ENCODE assay signal across 13 cellular contexts in genomic region chr1:245591346-245592082, GRCh38.
A peak's percentile ranks its signal among the peaks of the same experiment; 100 is the strongest.
DNase-seq lines count a peak whose midpoint lies in the region; ATAC-seq and TF ChIP-seq lines count a peak whose summit lies in the region.
"Had no signal": no experiment of that assay in that cellular context is flagged by ENCODE, and none has a peak within 500 bp of the region (broad histone marks: within the 10 kb centered on the region; RNA-seq: fewer than 3 reads in every experiment).

No MANE protein-coding gene starts in this region.

- H3K27ac Mint-ChIP-seq in brain = peak overlapping the region in 4 of 5 experiments; percentile 61 to 92 (median 88)
- peak overlapping the region; percentile 72 for H3K27ac Mint-ChIP-seq in neural progenitor cell
- H3K27ac Mint-ChIP-seq: GM23338 had no signal

- H3K79me2 ChIP-seq in neural progenitor cell (ENCODE audit: low read depth) = no peaks in the 10 kb centered on the region
- H3K79me2 ChIP-seq in smooth muscle cell (ENCODE audit: low read depth) = peaks cover 64% of the 10 kb centered on the region

- H3K4me1 Mint-ChIP-seq in brain (peaks cover 46% of the 10 kb centered on the region), neural progenitor cell (peaks cover 38% of the 10 kb centered on the region)
- H3K4me1 Mint-ChIP-seq: GM23338 had no signal

- peak; percentile 37 for DNase-seq in NCI-H2227 (lab: John Stamatoyannopoulos, UW; ENCODE audit: unreplicated experiment)
- no peak for DNase-seq in NCI-H2227 treated with DMSO at 0.1 percent for 48 hours (lab: John Stamatoyannopoulos, UW)
- DNase-seq in neural progenitor cell (ENCODE audit: low spot score) = no peak
- no peak for DNase-seq in smooth muscle cell (lab: John Stamatoyannopoulos, UW; ENCODE audit: unreplicated experiment)
- DNase-seq in NCI-H524 treated with DMSO at 0.1 percent for 48 hours (lab: John Stamatoyannopoulos, UW) = no peak
- no peak for DNase-seq in medulla oblongata (ENCODE audit: extremely low spot score)
- DNase-seq: H9 had no signal

- peaks cover 14 to 29% (median 20%) of the 10 kb centered on the region in 5 experiments for H3K9me3 Mint-ChIP-seq in brain
- peaks cover 16% of the 10 kb centered on the region for H3K9me3 Mint-ChIP-seq in neural progenitor cell

- H3K4me2 ChIP-seq in neural progenitor cell (no peak overlapping the region), smooth muscle cell (no peak overlapping the region)
- H3K4me2 ChIP-seq: BLaER1, GM23338 had no signal

- H3K4me1 ChIP-seq in neural progenitor cell (peaks cover 8% of the 10 kb centered on the region), smooth muscle cell (ENCODE audit: low read depth) (peaks cover 3% of the 10 kb centered on the region)
- H3K4me1 ChIP-seq: BLaER1 had no signal

- no peak overlapping the region for H3K4me3 ChIP-seq in neural progenitor cell
- no peak overlapping the region for H3K4me3 ChIP-seq in smooth muscle cell
- H3K4me3 ChIP-seq: BLaER1, GM12878, GM23338 had no signal

- no peak overlapping the region for H3K27ac ChIP-seq in neural progenitor cell
- peak overlapping the region; percentile 83 for H3K27ac ChIP-seq in smooth muscle cell (ENCODE audit: low read depth)
- H3K27ac ChIP-seq: 22Rv1, BLaER1 had no signal

- no peaks in the 10 kb centered on the region for H4K20me1 ChIP-seq in neural progenitor cell (ENCODE audit: low read depth)
- no peaks in the 10 kb centered on the region for H4K20me1 ChIP-seq in smooth muscle cell (ENCODE audit: low read depth)
- H4K20me1 ChIP-seq: BLaER1 had no signal

- no peak for ATAC-seq in GM19463 (IDR thresholded peaks at IDR 0.05; ENCODE audit: unreplicated experiment)
- ATAC-seq: GM12878, GM23338 had no signal

- H3K27me3 Mint-ChIP-seq in brain (no peaks in the 10 kb centered on the region), neural progenitor cell (ENCODE audit: insufficient read depth, low read depth) (no peaks in the 10 kb centered on the region)

- H3K36me3 ChIP-seq in neural progenitor cell (no peaks in the 10 kb centered on the region), smooth muscle cell (ENCODE audit: low read depth) (no peaks in the 10 kb centered on the region)
- H3K36me3 ChIP-seq: BLaER1 had no signal

- H3K9me3 ChIP-seq in neural progenitor cell (ENCODE audit: low read depth) (no peaks in the 10 kb centered on the region), smooth muscle cell (replicated peaks; ENCODE audit: low read depth) (no peaks in the 10 kb centered on the region)
- H3K9me3 ChIP-seq: BLaER1 had no signal

- H3K9ac ChIP-seq in neural progenitor cell (no peak overlapping the region), smooth muscle cell (ENCODE audit: low read depth) (no peak overlapping the region)
- H3K9ac ChIP-seq: BLaER1 had no signal

- H3K36me3 Mint-ChIP-seq in brain (peaks cover 19% of the 10 kb centered on the region), neural progenitor cell (peaks cover 2% of the 10 kb centered on the region)

- H3K4me3 Mint-ChIP-seq in brain = peak overlapping the region in 2 of 5 experiments; percentile 8 to 59
- H3K4me3 Mint-ChIP-seq in neural progenitor cell = no peak overlapping the region
- H3K4me3 Mint-ChIP-seq: GM23338, H9 had no signal

- no peaks in the 10 kb centered on the region for H3K27me3 ChIP-seq in neural progenitor cell
- no peaks in the 10 kb centered on the region for H3K27me3 ChIP-seq in smooth muscle cell (ENCODE audit: low read depth)
- H3K27me3 ChIP-seq: BLaER1 had no signal

- 92% methylated on average over 22 of the region's 22 CpGs for WGBS in smooth muscle cell (ENCODE audit: low lambda C conversion rate)

- peaks cover 9% of the 10 kb centered on the region for H3F3A ChIP-seq in neural progenitor cell (ENCODE audit: low read depth)
- peaks cover 15% of the 10 kb centered on the region for H3F3A ChIP-seq in smooth muscle cell (ENCODE audit: low read depth)

- peak overlapping the region; percentile 6 for H2AFZ ChIP-seq in neural progenitor cell (replicated peaks)
- H2AFZ ChIP-seq in smooth muscle cell (ENCODE audit: low read depth) = no peak overlapping the region
- H2AFZ ChIP-seq: GM23338 had no signal

- no peak for TF ChIP-seq CTCF in brain (conservative IDR thresholded peaks at IDR 0.05)
- no peak for TF ChIP-seq CTCF in neural progenitor cell (IDR thresholded peaks at IDR 0.05)
- no peak for TF ChIP-seq CTCF in smooth muscle cell (IDR thresholded peaks at IDR 0.05; ENCODE audit: borderline replicate concordance, insufficient read depth, poor library complexity, severe bottlenecking)
